ENCODE assay signal across 7 cellular contexts in genomic region chr15:85250938-85251542, GRCh38.
A peak's percentile ranks its signal among the peaks of the same experiment; 100 is the strongest.
DNase-seq lines count a peak whose midpoint lies in the region; ATAC-seq and TF ChIP-seq lines count a peak whose summit lies in the region.
"Not testable (repeated sequence)": the region's sequence is repeated elsewhere in the genome, so short reads cannot be mapped to it uniquely, and the experiment has no call there.

No MANE protein-coding gene starts in this region.

- H3F3A ChIP-seq in MM.1S (ENCODE audit: insufficient read depth, low read length); PC-3 (ENCODE audit: low read length, unreplicated experiment): not testable (repeated sequence)

- WGBS in right cardiac atrium = 77% methylated on average over 8 of the region's 8 CpGs

- intact Hi-C loops in PC-3 (cut with micrococcal nuclease); right cardiac atrium (cut with DNase I); mucosa of descending colon (cut with DNase I, micrococcal nuclease): not testable (repeated sequence)

- not testable (repeated sequence) for H2AFZ ChIP-seq in MM.1S (ENCODE audit: low read length); PC-3 (ENCODE audit: low read length)

- not testable (repeated sequence) for H3K9me3 ChIP-seq in MM.1S (replicated peaks; ENCODE audit: insufficient read depth, low read length); PC-3 (ENCODE audit: low read length); right cardiac atrium (ENCODE audit: control insufficient read depth, low read length); mucosa of descending colon

- CTCF ChIA-PET in PC-3 (lab: Charles Lee) = interaction anchor here (0.9 kb wide), 1 partner anchor 165 kb away, joined by 4 read pairs; no protein-coding TSS in a partner anchor
- CTCF ChIA-PET in activated CD4-positive, alpha-beta T cell treated with anti-CD3 and anti-CD28 coated beads, Interleukin-2, amount 10 ng/mL, durations not matched to agents 7 days and 5 days (lab: Charles Lee) = not testable (repeated sequence)

- TF ChIP-seq CTCF in GM12865 (IDR thresholded peaks at IDR 0.05; ENCODE audit: insufficient read depth, low read depth, low read length, missing control alignments) (peak; percentile 6), MM.1S (IDR thresholded peaks at IDR 0.05; ENCODE audit: low read length) (peak; percentile 20), PC-3 (conservative IDR thresholded peaks at IDR 0.05; ENCODE audit: low read depth, low read length) (0 out of 2 replicates have a peak, but pooled peaks have one; percentile 15), mucosa of descending colon (IDR thresholded peaks at IDR 0.05) (peak; percentile 9)
- not testable (repeated sequence) for TF ChIP-seq CTCF in choroid plexus epithelial cell (conservative IDR thresholded peaks at IDR 0.05; ENCODE audit: low read depth, low read length)

- H3K9me3 Mint-ChIP-seq in activated CD4-positive, alpha-beta T cell treated with anti-CD3 and anti-CD28 coated beads, Interleukin-2, amount 10 ng/mL, durations not matched to agents 7 days and 5 days = not testable (repeated sequence)

- H3K4me2 ChIP-seq in MM.1S (ENCODE audit: low read depth, low read length); PC-3 (ENCODE audit: low read length): not testable (repeated sequence)

- not testable (repeated sequence) for H3K9ac ChIP-seq in MM.1S (ENCODE audit: low read length); PC-3 (ENCODE audit: low read length)

- not testable (repeated sequence) for H3K4me3 Mint-ChIP-seq in activated CD4-positive, alpha-beta T cell treated with anti-CD3 and anti-CD28 coated beads, Interleukin-2, amount 10 ng/mL, durations not matched to agents 7 days and 5 days

- H3K4me1 ChIP-seq in MM.1S (ENCODE audit: low read length); PC-3 (ENCODE audit: insufficient read depth, low read length); right cardiac atrium (ENCODE audit: control insufficient read depth, insufficient read depth, low read length); mucosa of descending colon (ENCODE audit: low read depth): not testable (repeated sequence)

- H3K27ac Mint-ChIP-seq in activated CD4-positive, alpha-beta T cell treated with anti-CD3 and anti-CD28 coated beads, Interleukin-2, amount 10 ng/mL, durations not matched to agents 7 days and 5 days = not testable (repeated sequence)

- not testable (repeated sequence) for H3K27me3 ChIP-seq in MM.1S (replicated peaks; ENCODE audit: insufficient read depth, low read length); PC-3 (ENCODE audit: low read length); right cardiac atrium (ENCODE audit: control insufficient read depth, insufficient read depth)

- peak; percentile 46 for DNase-seq in GM12865 (ENCODE audit: low read depth)
- peak; percentile 39 for DNase-seq in MM.1S
- DNase-seq in PC-3 = peak; percentile 58
- DNase-seq in activated CD4-positive, alpha-beta T cell treated with anti-CD3 and anti-CD28 coated beads, Interleukin-2, amount 10 ng/mL, durations not matched to agents 7 days and 5 days = peak; percentile 20
- peak; percentile 19 for DNase-seq in choroid plexus epithelial cell (ENCODE audit: low read depth)
- DNase-seq in right cardiac atrium = peak in 2 of 3 donors; percentile 9 to 19
- DNase-seq in mucosa of descending colon = peak; percentile 52 to 83 (median 77)

- not testable (repeated sequence) for H3K4me1 Mint-ChIP-seq in activated CD4-positive, alpha-beta T cell treated with anti-CD3 and anti-CD28 coated beads, Interleukin-2, amount 10 ng/mL, durations not matched to agents 7 days and 5 days

- H3K4me3 ChIP-seq in GM12865 (ENCODE audit: low read depth, low read length); MM.1S (ENCODE audit: low read length); PC-3 (ENCODE audit: low read length); choroid plexus epithelial cell (ENCODE audit: low read depth, low read length); right cardiac atrium (ENCODE audit: low read length); mucosa of descending colon: not testable (repeated sequence)

- not testable (repeated sequence) for H3K79me2 ChIP-seq in MM.1S (ENCODE audit: low read length); PC-3 (ENCODE audit: low read length)

- ATAC-seq in PC-3, right cardiac atrium: not testable (repeated sequence)
- ATAC-seq in mucosa of descending colon = peak; percentile 40

- POLR2A ChIA-PET in PC-3 (lab: Charles Lee; ENCODE audit: unreplicated experiment); activated CD4-positive, alpha-beta T cell treated with anti-CD3 and anti-CD28 coated beads, Interleukin-2, amount 10 ng/mL, durations not matched to agents 7 days and 5 days (lab: Charles Lee): not testable (repeated sequence)

- not testable (repeated sequence) for BruUV-seq in PC-3 (replicated peaks; lab: Mats Ljungman, UMichigan)

- H3K36me3 ChIP-seq in MM.1S (replicated peaks; ENCODE audit: insufficient read depth, low read length); PC-3 (ENCODE audit: low read depth, low read length); mucosa of descending colon (ENCODE audit: low read depth): not testable (repeated sequence)

- not testable (repeated sequence) for H3K9me2 ChIP-seq in MM.1S (replicated peaks; ENCODE audit: insufficient read depth, low read length); PC-3 (replicated peaks; ENCODE audit: low read length)

- H3K27ac ChIP-seq in MM.1S (ENCODE audit: low read length); PC-3 (ENCODE audit: low read length); right cardiac atrium (ENCODE audit: low read length): not testable (repeated sequence)

- H3K36me3 Mint-ChIP-seq in activated CD4-positive, alpha-beta T cell treated with anti-CD3 and anti-CD28 coated beads, Interleukin-2, amount 10 ng/mL, durations not matched to agents 7 days and 5 days (ENCODE audit: low read depth) = not testable (repeated sequence)

- not testable (repeated sequence) for H3K27me3 Mint-ChIP-seq in activated CD4-positive, alpha-beta T cell treated with anti-CD3 and anti-CD28 coated beads, Interleukin-2, amount 10 ng/mL, durations not matched to agents 7 days and 5 days

- not testable (repeated sequence) for H4K20me1 ChIP-seq in MM.1S (ENCODE audit: insufficient read depth, low read length); PC-3 (ENCODE audit: low read length)

Comparison
In these comparisons a context has a peak if more than half of its experiments do, and no peak if none do; other contexts are left out.
1. DNase-seq: peak in every context shown above with its lines; median percentile 77 in mucosa of descending colon; 58 in PC-3; 46 in GM12865; 39 in MM.1S; 20 in activated CD4-positive, alpha-beta T cell treated with anti-CD3 and anti-CD28 coated beads, Interleukin-2, amount 10 ng/mL, durations not matched to agents 7 days and 5 days; 19 in choroid plexus epithelial cell; 14 in right cardiac atrium.